Comparison of ENCODE assay signal across 1 cellular context in the genomic region with DNA sequence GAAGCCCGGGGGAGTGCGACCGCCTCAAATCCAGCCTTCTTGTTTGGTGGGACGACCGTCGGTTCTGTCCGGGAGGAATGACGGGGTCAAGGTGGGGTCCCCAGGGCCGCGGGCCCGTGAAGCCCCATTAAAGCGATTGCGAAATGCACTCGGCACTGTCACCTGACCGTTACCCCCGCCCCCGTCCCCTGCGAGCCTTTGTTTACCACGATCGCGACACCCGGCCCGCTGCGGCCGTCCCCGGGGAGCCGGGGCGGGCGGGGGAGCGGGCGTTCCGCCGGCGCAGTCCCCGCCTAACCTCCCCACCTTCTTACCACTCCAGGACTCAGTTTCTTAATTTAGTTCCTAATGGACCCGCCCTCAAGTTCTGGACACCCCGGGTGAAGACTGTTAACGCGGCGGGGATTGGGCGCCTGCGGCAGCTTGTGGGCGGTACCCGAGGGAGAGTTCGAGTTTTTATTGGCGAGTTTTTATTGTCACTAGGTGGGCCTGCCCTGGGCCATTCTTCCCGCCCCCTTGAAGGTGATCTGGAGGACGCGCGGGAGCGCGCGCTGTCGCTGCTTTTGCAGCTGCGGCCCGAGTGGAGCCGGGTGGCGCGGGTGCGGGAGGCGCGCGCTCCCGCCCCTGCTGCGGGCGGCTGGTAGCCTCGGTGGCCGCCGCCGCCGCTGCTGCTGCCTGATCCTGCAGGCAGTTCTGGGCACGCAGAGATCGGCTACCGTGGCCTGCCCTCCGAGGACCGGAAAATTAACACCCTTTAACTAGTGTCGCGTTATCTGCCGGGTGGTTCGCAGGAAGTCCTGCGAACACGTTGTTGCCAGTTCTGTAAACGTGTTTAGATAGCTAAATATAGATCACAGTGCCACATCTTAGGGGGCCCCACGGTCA.
A peak's percentile ranks its signal among the peaks of the same experiment; 100 is the strongest.
TF ChIP-seq lines count a peak whose summit lies in the region.

No MANE protein-coding gene starts in this region.

TF ChIP-seq in K562, 482 proteins besides CTCF, POLR2A, EP300 and RAD21 (continued from another document and continues in another):
- TF ChIP-seq, protein P1, sequence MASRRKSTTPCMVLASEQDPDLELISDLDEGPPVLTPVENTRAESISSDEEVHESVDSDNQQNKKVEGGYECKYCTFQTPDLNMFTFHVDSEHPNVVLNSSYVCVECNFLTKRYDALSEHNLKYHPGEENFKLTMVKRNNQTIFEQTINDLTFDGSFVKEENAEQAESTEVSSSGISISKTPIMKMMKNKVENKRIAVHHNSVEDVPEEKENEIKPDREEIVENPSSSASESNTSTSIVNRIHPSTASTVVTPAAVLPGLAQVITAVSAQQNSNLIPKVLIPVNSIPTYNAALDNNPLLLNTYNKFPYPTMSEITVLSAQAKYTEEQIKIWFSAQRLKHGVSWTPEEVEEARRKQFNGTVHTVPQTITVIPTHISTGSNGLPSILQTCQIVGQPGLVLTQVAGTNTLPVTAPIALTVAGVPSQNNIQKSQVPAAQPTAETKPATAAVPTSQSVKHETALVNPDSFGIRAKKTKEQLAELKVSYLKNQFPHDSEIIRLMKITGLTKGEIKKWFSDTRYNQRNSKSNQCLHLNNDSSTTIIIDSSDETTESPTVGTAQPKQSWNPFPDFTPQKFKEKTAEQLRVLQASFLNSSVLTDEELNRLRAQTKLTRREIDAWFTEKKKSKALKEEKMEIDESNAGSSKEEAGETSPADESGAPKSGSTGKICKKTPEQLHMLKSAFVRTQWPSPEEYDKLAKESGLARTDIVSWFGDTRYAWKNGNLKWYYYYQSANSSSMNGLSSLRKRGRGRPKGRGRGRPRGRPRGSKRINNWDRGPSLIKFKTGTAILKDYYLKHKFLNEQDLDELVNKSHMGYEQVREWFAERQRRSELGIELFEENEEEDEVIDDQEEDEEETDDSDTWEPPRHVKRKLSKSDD (conservative IDR thresholded peaks at IDR 0.05; ENCODE audit: low read length), result no peak
- 0 out of 4 replicates have a peak, but pooled peaks of 1 of the 2 experiments have one; percentile 30 for TF ChIP-seq NONO (IDR thresholded peaks at IDR 0.05; ENCODE audit: low read depth in 2 of 2, low read length in 1 of 2)
- TF ChIP-seq, protein P2, sequence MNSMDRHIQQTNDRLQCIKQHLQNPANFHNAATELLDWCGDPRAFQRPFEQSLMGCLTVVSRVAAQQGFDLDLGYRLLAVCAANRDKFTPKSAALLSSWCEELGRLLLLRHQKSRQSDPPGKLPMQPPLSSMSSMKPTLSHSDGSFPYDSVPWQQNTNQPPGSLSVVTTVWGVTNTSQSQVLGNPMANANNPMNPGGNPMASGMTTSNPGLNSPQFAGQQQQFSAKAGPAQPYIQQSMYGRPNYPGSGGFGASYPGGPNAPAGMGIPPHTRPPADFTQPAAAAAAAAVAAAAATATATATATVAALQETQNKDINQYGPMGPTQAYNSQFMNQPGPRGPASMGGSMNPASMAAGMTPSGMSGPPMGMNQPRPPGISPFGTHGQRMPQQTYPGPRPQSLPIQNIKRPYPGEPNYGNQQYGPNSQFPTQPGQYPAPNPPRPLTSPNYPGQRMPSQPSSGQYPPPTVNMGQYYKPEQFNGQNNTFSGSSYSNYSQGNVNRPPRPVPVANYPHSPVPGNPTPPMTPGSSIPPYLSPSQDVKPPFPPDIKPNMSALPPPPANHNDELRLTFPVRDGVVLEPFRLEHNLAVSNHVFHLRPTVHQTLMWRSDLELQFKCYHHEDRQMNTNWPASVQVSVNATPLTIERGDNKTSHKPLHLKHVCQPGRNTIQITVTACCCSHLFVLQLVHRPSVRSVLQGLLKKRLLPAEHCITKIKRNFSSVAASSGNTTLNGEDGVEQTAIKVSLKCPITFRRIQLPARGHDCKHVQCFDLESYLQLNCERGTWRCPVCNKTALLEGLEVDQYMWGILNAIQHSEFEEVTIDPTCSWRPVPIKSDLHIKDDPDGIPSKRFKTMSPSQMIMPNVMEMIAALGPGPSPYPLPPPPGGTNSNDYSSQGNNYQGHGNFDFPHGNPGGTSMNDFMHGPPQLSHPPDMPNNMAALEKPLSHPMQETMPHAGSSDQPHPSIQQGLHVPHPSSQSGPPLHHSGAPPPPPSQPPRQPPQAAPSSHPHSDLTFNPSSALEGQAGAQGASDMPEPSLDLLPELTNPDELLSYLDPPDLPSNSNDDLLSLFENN (IDR thresholded peaks at IDR 0.05; ENCODE audit: low read depth in 2 of 2, low read length in 2 of 2), result peak in 1 of 2 experiments; percentile 7; a peak in 1 of 4 replicates
- TF ChIP-seq MEIS2 (IDR thresholded peaks at IDR 0.05; ENCODE audit: partially characterized antibody), result peak; percentile 36
- TF ChIP-seq SIN3A (IDR thresholded peaks at IDR 0.05; ENCODE audit: borderline replicate concordance in 2 of 2, control insufficient read depth in 1 of 2, low read depth in 2 of 2, low read length in 2 of 2), result peak in 1 of 2 experiments; percentile 57; a peak in 2 of 4 replicates
- TF ChIP-seq RBBP5 (IDR thresholded peaks at IDR 0.05; ENCODE audit: borderline replicate concordance, insufficient read depth, low read length, poor library complexity, severe bottlenecking), result peak; percentile 39
- no peak for TF ChIP-seq MECOM (CRISPR knock-in tag; IDR thresholded peaks at IDR 0.05)
- TF ChIP-seq, protein P3, sequence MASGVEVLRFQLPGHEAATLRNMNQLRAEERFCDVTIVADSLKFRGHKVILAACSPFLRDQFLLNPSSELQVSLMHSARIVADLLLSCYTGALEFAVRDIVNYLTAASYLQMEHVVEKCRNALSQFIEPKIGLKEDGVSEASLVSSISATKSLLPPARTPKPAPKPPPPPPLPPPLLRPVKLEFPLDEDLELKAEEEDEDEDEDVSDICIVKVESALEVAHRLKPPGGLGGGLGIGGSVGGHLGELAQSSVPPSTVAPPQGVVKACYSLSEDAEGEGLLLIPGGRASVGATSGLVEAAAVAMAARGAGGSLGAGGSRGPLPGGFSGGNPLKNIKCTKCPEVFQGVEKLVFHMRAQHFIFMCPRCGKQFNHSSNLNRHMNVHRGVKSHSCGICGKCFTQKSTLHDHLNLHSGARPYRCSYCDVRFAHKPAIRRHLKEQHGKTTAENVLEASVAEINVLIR (CRISPR knock-in tag; IDR thresholded peaks at IDR 0.05), result no peak
- TF ChIP-seq, protein P4, sequence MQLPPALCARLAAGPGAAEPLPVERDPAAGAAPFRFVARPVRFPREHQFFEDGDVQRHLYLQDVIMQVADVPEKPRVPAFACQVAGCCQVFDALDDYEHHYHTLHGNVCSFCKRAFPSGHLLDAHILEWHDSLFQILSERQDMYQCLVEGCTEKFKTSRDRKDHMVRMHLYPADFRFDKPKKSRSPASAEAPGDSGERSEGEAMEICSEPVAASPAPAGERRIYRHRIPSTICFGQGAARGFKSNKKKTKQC (CRISPR knock-in tag; IDR thresholded peaks at IDR 0.05), result no peak
- TF ChIP-seq, protein P5, sequence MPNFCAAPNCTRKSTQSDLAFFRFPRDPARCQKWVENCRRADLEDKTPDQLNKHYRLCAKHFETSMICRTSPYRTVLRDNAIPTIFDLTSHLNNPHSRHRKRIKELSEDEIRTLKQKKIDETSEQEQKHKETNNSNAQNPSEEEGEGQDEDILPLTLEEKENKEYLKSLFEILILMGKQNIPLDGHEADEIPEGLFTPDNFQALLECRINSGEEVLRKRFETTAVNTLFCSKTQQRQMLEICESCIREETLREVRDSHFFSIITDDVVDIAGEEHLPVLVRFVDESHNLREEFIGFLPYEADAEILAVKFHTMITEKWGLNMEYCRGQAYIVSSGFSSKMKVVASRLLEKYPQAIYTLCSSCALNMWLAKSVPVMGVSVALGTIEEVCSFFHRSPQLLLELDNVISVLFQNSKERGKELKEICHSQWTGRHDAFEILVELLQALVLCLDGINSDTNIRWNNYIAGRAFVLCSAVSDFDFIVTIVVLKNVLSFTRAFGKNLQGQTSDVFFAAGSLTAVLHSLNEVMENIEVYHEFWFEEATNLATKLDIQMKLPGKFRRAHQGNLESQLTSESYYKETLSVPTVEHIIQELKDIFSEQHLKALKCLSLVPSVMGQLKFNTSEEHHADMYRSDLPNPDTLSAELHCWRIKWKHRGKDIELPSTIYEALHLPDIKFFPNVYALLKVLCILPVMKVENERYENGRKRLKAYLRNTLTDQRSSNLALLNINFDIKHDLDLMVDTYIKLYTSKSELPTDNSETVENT (CRISPR knock-in tag; IDR thresholded peaks at IDR 0.05), result peak; percentile 70; the same call in 1 of the 2 replicates
- TF ChIP-seq SAP30 (IDR thresholded peaks at IDR 0.05; ENCODE audit: borderline replicate concordance, insufficient read depth, low read depth, low read length, poor library complexity, severe bottlenecking), result peak; percentile 4
- TF ChIP-seq ZBED1 (IDR thresholded peaks at IDR 0.05), result peak; percentile 36; the same call in 1 of the 2 replicates
- TF ChIP-seq CAMTA2 (CRISPR knock-in tag; conservative IDR thresholded peaks at IDR 0.05), result no peak
- peak; percentile 68 for TF ChIP-seq TBP (optimal IDR thresholded peaks at IDR 0.05; ENCODE audit: low read depth, low read length)
- TF ChIP-seq ILF3 (IDR thresholded peaks at IDR 0.05; ENCODE audit: borderline replicate concordance), result no peak
- TF ChIP-seq FOXJ2 (tag; IDR thresholded peaks at IDR 0.05), result peak; percentile 60; the same call in 1 of the 2 replicates
- no peak for TF ChIP-seq BRCA1 (IDR thresholded peaks at IDR 0.05)
- no peak for TF ChIP-seq BRCA1 (CRISPR knock-in tag; IDR thresholded peaks at IDR 0.05)
- peak in 1 of 2 experiments; percentile 18; a peak in 1 of 3 replicates for TF ChIP-seq CBX3 (IDR thresholded peaks at IDR 0.05; ENCODE audit: borderline replicate concordance in 1 of 2, low read length in 2 of 2)
- no peak for TF ChIP-seq RFX1 (IDR thresholded peaks at IDR 0.05)
- TF ChIP-seq, protein P6, sequence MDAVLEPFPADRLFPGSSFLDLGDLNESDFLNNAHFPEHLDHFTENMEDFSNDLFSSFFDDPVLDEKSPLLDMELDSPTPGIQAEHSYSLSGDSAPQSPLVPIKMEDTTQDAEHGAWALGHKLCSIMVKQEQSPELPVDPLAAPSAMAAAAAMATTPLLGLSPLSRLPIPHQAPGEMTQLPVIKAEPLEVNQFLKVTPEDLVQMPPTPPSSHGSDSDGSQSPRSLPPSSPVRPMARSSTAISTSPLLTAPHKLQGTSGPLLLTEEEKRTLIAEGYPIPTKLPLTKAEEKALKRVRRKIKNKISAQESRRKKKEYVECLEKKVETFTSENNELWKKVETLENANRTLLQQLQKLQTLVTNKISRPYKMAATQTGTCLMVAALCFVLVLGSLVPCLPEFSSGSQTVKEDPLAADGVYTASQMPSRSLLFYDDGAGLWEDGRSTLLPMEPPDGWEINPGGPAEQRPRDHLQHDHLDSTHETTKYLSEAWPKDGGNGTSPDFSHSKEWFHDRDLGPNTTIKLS (IDR thresholded peaks at IDR 0.05; ENCODE audit: borderline replicate concordance, low read depth), result peak; percentile 65
- TF ChIP-seq NFE2L1 (tag; IDR thresholded peaks at IDR 0.05; ENCODE audit: borderline replicate concordance, low read depth), result no peak
- TF ChIP-seq ZZZ3 (IDR thresholded peaks at IDR 0.05), result no peak
- TF ChIP-seq ZBTB17 (CRISPR knock-in tag; IDR thresholded peaks at IDR 0.05), result peak; percentile 96
- peak; percentile 44; the same call in 1 of the 2 replicates for TF ChIP-seq BHLHE40 (IDR thresholded peaks at IDR 0.05; ENCODE audit: low read length)
- TF ChIP-seq ELF4 (CRISPR knock-in tag; IDR thresholded peaks at IDR 0.05), result no peak
- no peak for TF ChIP-seq ZC3H11A (IDR thresholded peaks at IDR 0.05; ENCODE audit: low read depth, low read length)
- TF ChIP-seq BDP1 (IDR thresholded peaks at IDR 0.05; ENCODE audit: insufficient read depth, insufficient read length), result no peak
- no peak for TF ChIP-seq EHMT2 (IDR thresholded peaks at IDR 0.05)
- TF ChIP-seq ZNF316 (IDR thresholded peaks at IDR 0.05), result no peak
- 0 out of 2 replicates have a peak, but pooled peaks have one; percentile 49 for TF ChIP-seq ZNF583 (CRISPR knock-in tag; IDR thresholded peaks at IDR 0.05)
- no peak for TF ChIP-seq DPF2 (IDR thresholded peaks at IDR 0.05)
- 0 out of 2 replicates have a peak, but pooled peaks have one; percentile 11 for TF ChIP-seq SOX6 (IDR thresholded peaks at IDR 0.05)
- no peak for TF ChIP-seq RUNX1 (IDR thresholded peaks at IDR 0.05; ENCODE audit: low read depth)
- no peak for TF ChIP-seq SRSF3 (IDR thresholded peaks at IDR 0.05; ENCODE audit: insufficient read depth, low read length)
- no peak for TF ChIP-seq ZNF717 (CRISPR knock-in tag; IDR thresholded peaks at IDR 0.05)
- peak; percentile 42; the same call in 1 of the 2 replicates for TF ChIP-seq SAFB (IDR thresholded peaks at IDR 0.05; ENCODE audit: borderline replicate concordance, low read depth, low read length)
- peak; percentile 36 for TF ChIP-seq SP2 (IDR thresholded peaks at IDR 0.05; ENCODE audit: extremely low read depth, low read depth, low read length, poor library complexity, severe bottlenecking)
- TF ChIP-seq ARID1B (IDR thresholded peaks at IDR 0.05), result no peak
- peak; percentile 54 for TF ChIP-seq CREB1 (IDR thresholded peaks at IDR 0.05)
- no peak for TF ChIP-seq CREB1 (CRISPR knock-in tag; IDR thresholded peaks at IDR 0.05)
- no peak for TF ChIP-seq PRMT5 (CRISPR knock-in tag; IDR thresholded peaks at IDR 0.05)
- no peak for TF ChIP-seq ZNF143 (CRISPR knock-in tag; IDR thresholded peaks at IDR 0.05)
- peak; percentile 66; the same call in 1 of the 2 replicates for TF ChIP-seq POLR2AphosphoS5 (IDR thresholded peaks at IDR 0.05; ENCODE audit: control insufficient read depth, insufficient read depth, low read depth, low read length)
- TF ChIP-seq RBFOX2 (IDR thresholded peaks at IDR 0.05; ENCODE audit: low read depth, low read length), result peak; percentile 81
- TF ChIP-seq HDAC1 (IDR thresholded peaks at IDR 0.05), result peak in 1 of 2 experiments; percentile 2; a peak in 1 of 4 replicates
- TF ChIP-seq, protein P7, sequence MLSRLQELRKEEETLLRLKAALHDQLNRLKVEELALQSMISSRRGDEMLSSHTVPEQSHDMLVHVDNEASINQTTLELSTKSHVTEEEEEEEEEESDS (CRISPR knock-in tag; IDR thresholded peaks at IDR 0.05), result no peak
- no peak for TF ChIP-seq CBX2 (IDR thresholded peaks at IDR 0.05; ENCODE audit: insufficient read depth, low read length, poor library complexity, severe bottlenecking)
- TF ChIP-seq ZNF224 (CRISPR knock-in tag; IDR thresholded peaks at IDR 0.05), result no peak
- TF ChIP-seq U2AF1 (optimal IDR thresholded peaks at IDR 0.05; ENCODE audit: low read depth, low read length), result no peak
